Comparison of ENCODE assay signal across 9 cellular contexts in genomic region chr15:24729760-24730159, GRCh38. TPM values are rescaled to one million over a fixed set of nuclear protein-coding genes. Genes with fewer than 3 reads are reported as not detected.
"Had no signal": no experiment of that assay in that cellular context is flagged by ENCODE, and none has a peak within 500 bp of the region (broad histone marks: within the 10 kb centered on the region; RNA-seq: fewer than 3 reads in every experiment).

No MANE protein-coding gene starts in this region.

- DNase-seq: GDM1, GF-D8 had no signal

- FAIRE-seq: G401.6, GM12878, GM12891, GM12892, GM18507, GM19239 had no signal

- ATAC-seq: GM12878 had no signal

- H3K4me3 ChIP-seq: GM12878 had no signal

RNA-seq across cellular contexts. Expression of gene NPAP1, which starts 54.2 kb away (rescaled TPM):
- total RNA-seq: G401, GM12878 had no signal
- polyA plus RNA-seq: GM12878 had no signal
